Comparison of ENCODE assay signal across 1 cellular context in the genomic region with DNA sequence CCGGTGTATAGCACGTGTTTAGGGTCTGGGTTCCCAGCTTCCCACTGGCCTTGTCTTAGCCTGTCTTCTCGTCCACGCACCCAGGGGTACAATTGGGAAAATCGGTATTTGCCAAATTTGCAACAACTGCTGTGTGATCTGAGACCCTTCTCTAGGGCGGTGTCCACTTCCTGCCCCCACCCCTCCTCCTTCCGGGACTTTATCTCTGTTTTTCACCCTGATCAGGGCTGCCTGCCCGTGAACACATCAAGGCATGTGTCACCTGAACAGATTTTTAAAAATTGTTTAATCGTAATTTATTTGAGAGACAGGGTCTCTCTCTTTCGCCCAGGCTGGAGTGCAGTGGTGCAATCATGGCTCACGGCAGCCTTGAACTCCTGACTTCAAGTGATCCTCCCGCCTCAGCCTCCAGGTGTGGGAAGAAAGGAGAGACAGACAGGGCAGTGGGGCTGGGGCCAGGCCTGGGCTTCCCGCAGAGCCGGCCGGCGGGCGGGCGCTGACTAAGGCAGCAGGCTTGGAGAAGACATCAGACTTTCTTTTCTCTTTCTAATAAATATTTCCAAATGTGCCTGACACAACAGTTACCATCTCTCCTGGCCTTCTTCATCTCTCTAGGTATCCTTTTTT.
TF ChIP-seq lines count a peak whose summit lies in the region.

No MANE protein-coding gene starts in this region.

TF ChIP-seq in K562, 482 proteins besides CTCF, POLR2A, EP300 and RAD21 (continued from another document and continues in another):
- TF ChIP-seq L3MBTL2 (IDR thresholded peaks at IDR 0.05) = peak; percentile 61; the same call in 1 of the 2 replicates
- no peak for TF ChIP-seq HDAC8 (tag; IDR thresholded peaks at IDR 0.05)
- TF ChIP-seq ZNF717 (CRISPR knock-in tag; IDR thresholded peaks at IDR 0.05) = no peak
- TF ChIP-seq, protein P1, sequence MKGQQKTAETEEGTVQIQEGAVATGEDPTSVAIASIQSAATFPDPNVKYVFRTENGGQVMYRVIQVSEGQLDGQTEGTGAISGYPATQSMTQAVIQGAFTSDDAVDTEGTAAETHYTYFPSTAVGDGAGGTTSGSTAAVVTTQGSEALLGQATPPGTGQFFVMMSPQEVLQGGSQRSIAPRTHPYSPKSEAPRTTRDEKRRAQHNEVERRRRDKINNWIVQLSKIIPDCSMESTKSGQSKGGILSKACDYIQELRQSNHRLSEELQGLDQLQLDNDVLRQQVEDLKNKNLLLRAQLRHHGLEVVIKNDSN (CRISPR knock-in tag; IDR thresholded peaks at IDR 0.05) = no peak
- TF ChIP-seq, protein P2, sequence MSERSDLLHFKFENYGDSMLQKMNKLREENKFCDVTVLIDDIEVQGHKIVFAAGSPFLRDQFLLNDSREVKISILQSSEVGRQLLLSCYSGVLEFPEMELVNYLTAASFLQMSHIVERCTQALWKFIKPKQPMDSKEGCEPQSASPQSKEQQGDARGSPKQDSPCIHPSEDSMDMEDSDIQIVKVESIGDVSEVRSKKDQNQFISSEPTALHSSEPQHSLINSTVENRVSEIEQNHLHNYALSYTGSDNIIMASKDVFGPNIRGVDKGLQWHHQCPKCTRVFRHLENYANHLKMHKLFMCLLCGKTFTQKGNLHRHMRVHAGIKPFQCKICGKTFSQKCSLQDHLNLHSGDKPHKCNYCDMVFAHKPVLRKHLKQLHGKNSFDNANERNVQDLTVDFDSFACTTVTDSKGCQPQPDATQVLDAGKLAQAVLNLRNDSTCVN (CRISPR knock-in tag; IDR thresholded peaks at IDR 0.05) = no peak
- no peak for TF ChIP-seq ZNF584 (CRISPR knock-in tag; IDR thresholded peaks at IDR 0.05; ENCODE audit: low read depth)
- no peak for TF ChIP-seq MCM7 (IDR thresholded peaks at IDR 0.05)
- TF ChIP-seq IFI16 (CRISPR knock-in tag; IDR thresholded peaks at IDR 0.05) = no peak
- TF ChIP-seq, protein P3, sequence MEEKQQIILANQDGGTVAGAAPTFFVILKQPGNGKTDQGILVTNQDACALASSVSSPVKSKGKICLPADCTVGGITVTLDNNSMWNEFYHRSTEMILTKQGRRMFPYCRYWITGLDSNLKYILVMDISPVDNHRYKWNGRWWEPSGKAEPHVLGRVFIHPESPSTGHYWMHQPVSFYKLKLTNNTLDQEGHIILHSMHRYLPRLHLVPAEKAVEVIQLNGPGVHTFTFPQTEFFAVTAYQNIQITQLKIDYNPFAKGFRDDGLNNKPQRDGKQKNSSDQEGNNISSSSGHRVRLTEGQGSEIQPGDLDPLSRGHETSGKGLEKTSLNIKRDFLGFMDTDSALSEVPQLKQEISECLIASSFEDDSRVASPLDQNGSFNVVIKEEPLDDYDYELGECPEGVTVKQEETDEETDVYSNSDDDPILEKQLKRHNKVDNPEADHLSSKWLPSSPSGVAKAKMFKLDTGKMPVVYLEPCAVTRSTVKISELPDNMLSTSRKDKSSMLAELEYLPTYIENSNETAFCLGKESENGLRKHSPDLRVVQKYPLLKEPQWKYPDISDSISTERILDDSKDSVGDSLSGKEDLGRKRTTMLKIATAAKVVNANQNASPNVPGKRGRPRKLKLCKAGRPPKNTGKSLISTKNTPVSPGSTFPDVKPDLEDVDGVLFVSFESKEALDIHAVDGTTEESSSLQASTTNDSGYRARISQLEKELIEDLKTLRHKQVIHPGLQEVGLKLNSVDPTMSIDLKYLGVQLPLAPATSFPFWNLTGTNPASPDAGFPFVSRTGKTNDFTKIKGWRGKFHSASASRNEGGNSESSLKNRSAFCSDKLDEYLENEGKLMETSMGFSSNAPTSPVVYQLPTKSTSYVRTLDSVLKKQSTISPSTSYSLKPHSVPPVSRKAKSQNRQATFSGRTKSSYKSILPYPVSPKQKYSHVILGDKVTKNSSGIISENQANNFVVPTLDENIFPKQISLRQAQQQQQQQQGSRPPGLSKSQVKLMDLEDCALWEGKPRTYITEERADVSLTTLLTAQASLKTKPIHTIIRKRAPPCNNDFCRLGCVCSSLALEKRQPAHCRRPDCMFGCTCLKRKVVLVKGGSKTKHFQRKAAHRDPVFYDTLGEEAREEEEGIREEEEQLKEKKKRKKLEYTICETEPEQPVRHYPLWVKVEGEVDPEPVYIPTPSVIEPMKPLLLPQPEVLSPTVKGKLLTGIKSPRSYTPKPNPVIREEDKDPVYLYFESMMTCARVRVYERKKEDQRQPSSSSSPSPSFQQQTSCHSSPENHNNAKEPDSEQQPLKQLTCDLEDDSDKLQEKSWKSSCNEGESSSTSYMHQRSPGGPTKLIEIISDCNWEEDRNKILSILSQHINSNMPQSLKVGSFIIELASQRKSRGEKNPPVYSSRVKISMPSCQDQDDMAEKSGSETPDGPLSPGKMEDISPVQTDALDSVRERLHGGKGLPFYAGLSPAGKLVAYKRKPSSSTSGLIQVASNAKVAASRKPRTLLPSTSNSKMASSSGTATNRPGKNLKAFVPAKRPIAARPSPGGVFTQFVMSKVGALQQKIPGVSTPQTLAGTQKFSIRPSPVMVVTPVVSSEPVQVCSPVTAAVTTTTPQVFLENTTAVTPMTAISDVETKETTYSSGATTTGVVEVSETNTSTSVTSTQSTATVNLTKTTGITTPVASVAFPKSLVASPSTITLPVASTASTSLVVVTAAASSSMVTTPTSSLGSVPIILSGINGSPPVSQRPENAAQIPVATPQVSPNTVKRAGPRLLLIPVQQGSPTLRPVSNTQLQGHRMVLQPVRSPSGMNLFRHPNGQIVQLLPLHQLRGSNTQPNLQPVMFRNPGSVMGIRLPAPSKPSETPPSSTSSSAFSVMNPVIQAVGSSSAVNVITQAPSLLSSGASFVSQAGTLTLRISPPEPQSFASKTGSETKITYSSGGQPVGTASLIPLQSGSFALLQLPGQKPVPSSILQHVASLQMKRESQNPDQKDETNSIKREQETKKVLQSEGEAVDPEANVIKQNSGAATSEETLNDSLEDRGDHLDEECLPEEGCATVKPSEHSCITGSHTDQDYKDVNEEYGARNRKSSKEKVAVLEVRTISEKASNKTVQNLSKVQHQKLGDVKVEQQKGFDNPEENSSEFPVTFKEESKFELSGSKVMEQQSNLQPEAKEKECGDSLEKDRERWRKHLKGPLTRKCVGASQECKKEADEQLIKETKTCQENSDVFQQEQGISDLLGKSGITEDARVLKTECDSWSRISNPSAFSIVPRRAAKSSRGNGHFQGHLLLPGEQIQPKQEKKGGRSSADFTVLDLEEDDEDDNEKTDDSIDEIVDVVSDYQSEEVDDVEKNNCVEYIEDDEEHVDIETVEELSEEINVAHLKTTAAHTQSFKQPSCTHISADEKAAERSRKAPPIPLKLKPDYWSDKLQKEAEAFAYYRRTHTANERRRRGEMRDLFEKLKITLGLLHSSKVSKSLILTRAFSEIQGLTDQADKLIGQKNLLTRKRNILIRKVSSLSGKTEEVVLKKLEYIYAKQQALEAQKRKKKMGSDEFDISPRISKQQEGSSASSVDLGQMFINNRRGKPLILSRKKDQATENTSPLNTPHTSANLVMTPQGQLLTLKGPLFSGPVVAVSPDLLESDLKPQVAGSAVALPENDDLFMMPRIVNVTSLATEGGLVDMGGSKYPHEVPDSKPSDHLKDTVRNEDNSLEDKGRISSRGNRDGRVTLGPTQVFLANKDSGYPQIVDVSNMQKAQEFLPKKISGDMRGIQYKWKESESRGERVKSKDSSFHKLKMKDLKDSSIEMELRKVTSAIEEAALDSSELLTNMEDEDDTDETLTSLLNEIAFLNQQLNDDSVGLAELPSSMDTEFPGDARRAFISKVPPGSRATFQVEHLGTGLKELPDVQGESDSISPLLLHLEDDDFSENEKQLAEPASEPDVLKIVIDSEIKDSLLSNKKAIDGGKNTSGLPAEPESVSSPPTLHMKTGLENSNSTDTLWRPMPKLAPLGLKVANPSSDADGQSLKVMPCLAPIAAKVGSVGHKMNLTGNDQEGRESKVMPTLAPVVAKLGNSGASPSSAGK (IDR thresholded peaks at IDR 0.05) = 0 out of 2 replicates have a peak, but pooled peaks have one; percentile 30
- no peak for TF ChIP-seq RFX7 (CRISPR knock-in tag; IDR thresholded peaks at IDR 0.05)
- TF ChIP-seq, protein P4, sequence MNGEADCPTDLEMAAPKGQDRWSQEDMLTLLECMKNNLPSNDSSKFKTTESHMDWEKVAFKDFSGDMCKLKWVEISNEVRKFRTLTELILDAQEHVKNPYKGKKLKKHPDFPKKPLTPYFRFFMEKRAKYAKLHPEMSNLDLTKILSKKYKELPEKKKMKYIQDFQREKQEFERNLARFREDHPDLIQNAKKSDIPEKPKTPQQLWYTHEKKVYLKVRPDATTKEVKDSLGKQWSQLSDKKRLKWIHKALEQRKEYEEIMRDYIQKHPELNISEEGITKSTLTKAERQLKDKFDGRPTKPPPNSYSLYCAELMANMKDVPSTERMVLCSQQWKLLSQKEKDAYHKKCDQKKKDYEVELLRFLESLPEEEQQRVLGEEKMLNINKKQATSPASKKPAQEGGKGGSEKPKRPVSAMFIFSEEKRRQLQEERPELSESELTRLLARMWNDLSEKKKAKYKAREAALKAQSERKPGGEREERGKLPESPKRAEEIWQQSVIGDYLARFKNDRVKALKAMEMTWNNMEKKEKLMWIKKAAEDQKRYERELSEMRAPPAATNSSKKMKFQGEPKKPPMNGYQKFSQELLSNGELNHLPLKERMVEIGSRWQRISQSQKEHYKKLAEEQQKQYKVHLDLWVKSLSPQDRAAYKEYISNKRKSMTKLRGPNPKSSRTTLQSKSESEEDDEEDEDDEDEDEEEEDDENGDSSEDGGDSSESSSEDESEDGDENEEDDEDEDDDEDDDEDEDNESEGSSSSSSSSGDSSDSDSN (IDR thresholded peaks at IDR 0.05; ENCODE audit: borderline replicate concordance in 1 of 2, low read depth in 2 of 2, low read length in 2 of 2) = no peak
- TF ChIP-seq ZNF140 (CRISPR knock-in tag; IDR thresholded peaks at IDR 0.05) = no peak
- TF ChIP-seq, protein P5, sequence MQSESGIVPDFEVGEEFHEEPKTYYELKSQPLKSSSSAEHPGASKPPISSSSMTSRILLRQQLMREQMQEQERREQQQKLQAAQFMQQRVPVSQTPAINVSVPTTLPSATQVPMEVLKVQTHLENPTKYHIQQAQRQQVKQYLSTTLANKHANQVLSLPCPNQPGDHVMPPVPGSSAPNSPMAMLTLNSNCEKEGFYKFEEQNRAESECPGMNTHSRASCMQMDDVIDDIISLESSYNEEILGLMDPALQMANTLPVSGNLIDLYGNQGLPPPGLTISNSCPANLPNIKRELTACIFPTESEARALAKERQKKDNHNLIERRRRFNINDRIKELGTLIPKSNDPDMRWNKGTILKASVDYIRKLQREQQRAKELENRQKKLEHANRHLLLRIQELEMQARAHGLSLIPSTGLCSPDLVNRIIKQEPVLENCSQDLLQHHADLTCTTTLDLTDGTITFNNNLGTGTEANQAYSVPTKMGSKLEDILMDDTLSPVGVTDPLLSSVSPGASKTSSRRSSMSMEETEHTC (IDR thresholded peaks at IDR 0.05) = no peak
- TF ChIP-seq RNF2 (IDR thresholded peaks at IDR 0.05) = no peak
- TF ChIP-seq ZNF699 (CRISPR knock-in tag; IDR thresholded peaks at IDR 0.05; ENCODE audit: insufficient replicate concordance) = no peak
- TF ChIP-seq FOXM1 (IDR thresholded peaks at IDR 0.05; ENCODE audit: low read depth) = no peak
- TF ChIP-seq FOXM1 (CRISPR knock-in tag; IDR thresholded peaks at IDR 0.05; ENCODE audit: low read depth) = no peak
- no peak for TF ChIP-seq ATF7 (IDR thresholded peaks at IDR 0.05)
- TF ChIP-seq SLC30A9 (CRISPR knock-in tag; IDR thresholded peaks at IDR 0.05) = no peak
- TF ChIP-seq MED1 (CRISPR knock-in tag; IDR thresholded peaks at IDR 0.05; ENCODE audit: borderline replicate concordance) = no peak
- TF ChIP-seq, protein P6, sequence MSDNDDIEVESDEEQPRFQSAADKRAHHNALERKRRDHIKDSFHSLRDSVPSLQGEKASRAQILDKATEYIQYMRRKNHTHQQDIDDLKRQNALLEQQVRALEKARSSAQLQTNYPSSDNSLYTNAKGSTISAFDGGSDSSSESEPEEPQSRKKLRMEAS (CRISPR knock-in tag; IDR thresholded peaks at IDR 0.05) = peak; percentile 30; the same call in 1 of the 2 replicates
- TF ChIP-seq, protein P7, sequence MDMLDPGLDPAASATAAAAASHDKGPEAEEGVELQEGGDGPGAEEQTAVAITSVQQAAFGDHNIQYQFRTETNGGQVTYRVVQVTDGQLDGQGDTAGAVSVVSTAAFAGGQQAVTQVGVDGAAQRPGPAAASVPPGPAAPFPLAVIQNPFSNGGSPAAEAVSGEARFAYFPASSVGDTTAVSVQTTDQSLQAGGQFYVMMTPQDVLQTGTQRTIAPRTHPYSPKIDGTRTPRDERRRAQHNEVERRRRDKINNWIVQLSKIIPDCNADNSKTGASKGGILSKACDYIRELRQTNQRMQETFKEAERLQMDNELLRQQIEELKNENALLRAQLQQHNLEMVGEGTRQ (CRISPR knock-in tag; IDR thresholded peaks at IDR 0.05) = 0 out of 2 replicates have a peak, but pooled peaks have one; percentile 3
- TF ChIP-seq ZNF589 (CRISPR knock-in tag; IDR thresholded peaks at IDR 0.05; ENCODE audit: low read depth) = no peak
- peak; percentile 37; the same call in 1 of the 2 replicates for TF ChIP-seq GABPA (tag; conservative IDR thresholded peaks at IDR 0.05; ENCODE audit: low read depth)
- TF ChIP-seq RHOXF2B (CRISPR knock-in tag; conservative IDR thresholded peaks at IDR 0.05) = no peak
- TF ChIP-seq HSF4 (CRISPR knock-in tag; IDR thresholded peaks at IDR 0.05; ENCODE audit: borderline replicate concordance) = no peak
- TF ChIP-seq, protein P8, sequence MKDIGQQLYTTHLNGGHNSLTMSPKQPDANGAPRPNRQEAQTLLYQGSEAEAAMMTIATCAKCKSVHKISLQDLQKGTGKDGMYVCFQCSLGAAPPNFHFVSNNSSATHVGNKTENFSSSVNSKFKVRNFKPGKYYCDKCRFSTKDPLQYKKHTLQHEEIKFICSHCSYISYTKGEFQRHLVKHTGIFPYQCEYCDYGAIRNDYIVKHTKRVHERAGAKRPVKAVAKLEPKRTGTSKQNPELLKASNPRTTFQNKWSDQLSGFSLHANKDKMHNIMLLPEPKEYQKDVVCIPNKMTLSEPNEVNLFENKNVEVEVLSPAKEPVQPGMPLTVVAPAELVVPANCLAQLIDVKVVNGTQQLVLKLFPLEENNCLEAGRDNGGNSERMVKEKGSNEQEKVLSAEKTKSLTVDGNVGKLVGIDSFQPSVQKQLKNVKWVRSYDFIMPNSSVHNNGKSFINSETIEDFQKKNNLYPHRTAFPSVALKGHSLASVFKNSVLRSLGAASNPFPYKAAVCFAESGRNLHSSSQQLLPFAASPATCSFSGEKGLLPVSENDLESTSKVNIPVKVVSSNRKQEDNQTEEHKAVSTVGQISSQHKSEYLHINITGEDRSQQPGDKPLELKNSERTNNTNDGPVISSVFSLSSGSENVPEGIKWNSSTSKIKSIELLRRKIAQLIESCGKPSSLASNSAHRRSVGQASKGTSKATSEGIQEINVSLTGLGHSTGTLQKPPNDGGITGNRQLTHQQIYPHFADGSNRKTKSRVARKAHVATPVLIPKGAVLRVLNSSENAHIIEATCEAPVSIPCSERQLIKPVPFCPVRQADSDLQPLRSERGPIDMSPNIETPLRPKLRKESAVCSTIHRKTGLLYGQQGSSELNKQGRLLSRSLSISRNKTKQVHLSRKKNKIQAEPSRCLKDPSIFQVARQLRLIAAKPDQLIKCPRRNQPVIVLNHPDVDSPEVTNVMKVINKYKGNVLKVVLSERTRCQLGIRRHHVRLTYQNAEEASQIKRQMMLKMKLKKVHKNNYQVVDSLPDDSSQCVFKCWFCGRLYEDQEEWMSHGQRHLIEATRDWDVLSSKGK (CRISPR knock-in tag; IDR thresholded peaks at IDR 0.05) = no peak
- TF ChIP-seq, protein P9, sequence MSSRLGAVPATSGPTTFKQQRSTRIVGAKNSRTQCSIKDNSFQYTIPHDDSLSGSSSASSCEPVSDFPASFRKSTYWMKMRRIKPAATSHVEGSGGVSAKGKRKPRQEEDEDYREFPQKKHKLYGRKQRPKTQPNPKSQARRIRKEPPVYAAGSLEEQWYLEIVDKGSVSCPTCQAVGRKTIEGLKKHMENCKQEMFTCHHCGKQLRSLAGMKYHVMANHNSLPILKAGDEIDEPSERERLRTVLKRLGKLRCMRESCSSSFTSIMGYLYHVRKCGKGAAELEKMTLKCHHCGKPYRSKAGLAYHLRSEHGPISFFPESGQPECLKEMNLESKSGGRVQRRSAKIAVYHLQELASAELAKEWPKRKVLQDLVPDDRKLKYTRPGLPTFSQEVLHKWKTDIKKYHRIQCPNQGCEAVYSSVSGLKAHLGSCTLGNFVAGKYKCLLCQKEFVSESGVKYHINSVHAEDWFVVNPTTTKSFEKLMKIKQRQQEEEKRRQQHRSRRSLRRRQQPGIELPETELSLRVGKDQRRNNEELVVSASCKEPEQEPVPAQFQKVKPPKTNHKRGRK (tag; IDR thresholded peaks at IDR 0.05) = no peak
- TF ChIP-seq TRIM28 (IDR thresholded peaks at IDR 0.05) = no peak
